ENCODE assay signal across 11 cellular contexts in genomic region chr6:142568857-142569597, GRCh38.
DNase-seq lines count a peak whose midpoint lies in the region; ATAC-seq and TF ChIP-seq lines count a peak whose summit lies in the region.
"Had no signal": no experiment of that assay in that cellular context is flagged by ENCODE, and none has a peak within 500 bp of the region (broad histone marks: within the 10 kb centered on the region; RNA-seq: fewer than 3 reads in every experiment).

No MANE protein-coding gene starts in this region.

- intact Hi-C loops in tibial artery (cut with DNase I; ENCODE audit: low total_unique reads): no loop called here

- H3K27me3 ChIP-seq in tibial artery: no peaks in the 10 kb centered on the region

- H3K4me3 ChIP-seq in tibial artery: no peak overlapping the region

- POLR2A ChIA-PET in activated CD4-positive, alpha-beta memory T cell treated with anti-CD3 and anti-CD28 coated beads, Interleukin-2, amount 10 ng/mL, durations not matched to agents 7 days and 5 days (lab: Charles Lee): no interaction called here

- ATAC-seq in HG02623 (IDR thresholded peaks at IDR 0.05; ENCODE audit: unreplicated experiment) (no peak), GM18511 (IDR thresholded peaks at IDR 0.05; ENCODE audit: unreplicated experiment) (no peak)
- ATAC-seq: Panc1 had no signal

- no peak for DNase-seq in activated T-cell treated with anti-CD3 and anti-CD28 coated beads, Interleukin-2, amount 50 U/mL, for 24 hours
- DNase-seq in activated T-cell treated with anti-CD3 and anti-CD28 coated beads, Interleukin-2, amount 50 U/mL, for 1 hour: no peak
- no peak for DNase-seq in activated CD4-positive, alpha-beta memory T cell treated with anti-CD3 and anti-CD28 coated beads, Interleukin-2, amount 10 ng/mL, durations not matched to agents 7 days and 5 days
- peak; percentile 79 for DNase-seq in iris pigment epithelial cell (ENCODE audit: low read depth)
- no peak for DNase-seq in tibial artery
- no peak for DNase-seq in AML-193 (lab: John Stamatoyannopoulos, UW)
- DNase-seq: ACHN, Kasumi-1 had no signal

- no peak for TF ChIP-seq CTCF in tibial artery (IDR thresholded peaks at IDR 0.05)

- H3K9me3 Mint-ChIP-seq in activated T-cell treated with anti-CD3 and anti-CD28 coated beads, Interleukin-2, amount 50 U/mL, for 24 hours: peaks cover 11% of the 10 kb centered on the region
- H3K9me3 Mint-ChIP-seq in activated CD4-positive, alpha-beta memory T cell treated with anti-CD3 and anti-CD28 coated beads, Interleukin-2, amount 10 ng/mL, durations not matched to agents 7 days and 5 days: peaks cover 8% of the 10 kb centered on the region

- peak overlapping the region; percentile 85 for H3K27ac Mint-ChIP-seq in activated T-cell treated with anti-CD3 and anti-CD28 coated beads, Interleukin-2, amount 50 U/mL, for 24 hours
- peak overlapping the region; percentile 4 for H3K27ac Mint-ChIP-seq in activated CD4-positive, alpha-beta memory T cell treated with anti-CD3 and anti-CD28 coated beads, Interleukin-2, amount 10 ng/mL, durations not matched to agents 7 days and 5 days

- H3K36me3 Mint-ChIP-seq in activated T-cell treated with anti-CD3 and anti-CD28 coated beads, Interleukin-2, amount 50 U/mL, for 24 hours (ENCODE audit: low read depth): peaks cover 2% of the 10 kb centered on the region
- peaks cover 4% of the 10 kb centered on the region for H3K36me3 Mint-ChIP-seq in activated CD4-positive, alpha-beta memory T cell treated with anti-CD3 and anti-CD28 coated beads, Interleukin-2, amount 10 ng/mL, durations not matched to agents 7 days and 5 days (ENCODE audit: low read depth)

- H3K4me3 Mint-ChIP-seq in activated T-cell treated with anti-CD3 and anti-CD28 coated beads, Interleukin-2, amount 50 U/mL, for 24 hours: peak overlapping the region; percentile 5
- H3K4me3 Mint-ChIP-seq in activated CD4-positive, alpha-beta memory T cell treated with anti-CD3 and anti-CD28 coated beads, Interleukin-2, amount 10 ng/mL, durations not matched to agents 7 days and 5 days: no peak overlapping the region

- H3K4me1 ChIP-seq in tibial artery: peaks cover 0 to 43% (median 23%) of the 10 kb centered on the region in 4 donors

- H3K27me3 Mint-ChIP-seq in activated T-cell treated with anti-CD3 and anti-CD28 coated beads, Interleukin-2, amount 50 U/mL, for 24 hours: no peaks in the 10 kb centered on the region
- H3K27me3 Mint-ChIP-seq in activated CD4-positive, alpha-beta memory T cell treated with anti-CD3 and anti-CD28 coated beads, Interleukin-2, amount 10 ng/mL, durations not matched to agents 7 days and 5 days: no peaks in the 10 kb centered on the region

- no peaks in the 10 kb centered on the region for H3K9me3 ChIP-seq in tibial artery

- CTCF ChIA-PET in activated CD4-positive, alpha-beta memory T cell treated with anti-CD3 and anti-CD28 coated beads, Interleukin-2, amount 10 ng/mL, durations not matched to agents 7 days and 5 days (lab: Charles Lee): interaction anchor here (1.2 to 2.1 kb wide), 3 partner anchors 21 to 858 kb away, joined by 3 to 9 read pairs (median 4); no protein-coding TSS in a partner anchor

- peak overlapping the region; percentile 10 to 53 for H3K27ac ChIP-seq in tibial artery

- H3K4me1 Mint-ChIP-seq in activated T-cell treated with anti-CD3 and anti-CD28 coated beads, Interleukin-2, amount 50 U/mL, for 24 hours (ENCODE audit: low read depth): peaks cover 59% of the 10 kb centered on the region
- H3K4me1 Mint-ChIP-seq in activated CD4-positive, alpha-beta memory T cell treated with anti-CD3 and anti-CD28 coated beads, Interleukin-2, amount 10 ng/mL, durations not matched to agents 7 days and 5 days: peaks cover 26% of the 10 kb centered on the region

- H3K36me3 ChIP-seq in tibial artery: no peaks in the 10 kb centered on the region
